8 cellular contexts compared by ENCODE assay signal in the genomic region with DNA sequence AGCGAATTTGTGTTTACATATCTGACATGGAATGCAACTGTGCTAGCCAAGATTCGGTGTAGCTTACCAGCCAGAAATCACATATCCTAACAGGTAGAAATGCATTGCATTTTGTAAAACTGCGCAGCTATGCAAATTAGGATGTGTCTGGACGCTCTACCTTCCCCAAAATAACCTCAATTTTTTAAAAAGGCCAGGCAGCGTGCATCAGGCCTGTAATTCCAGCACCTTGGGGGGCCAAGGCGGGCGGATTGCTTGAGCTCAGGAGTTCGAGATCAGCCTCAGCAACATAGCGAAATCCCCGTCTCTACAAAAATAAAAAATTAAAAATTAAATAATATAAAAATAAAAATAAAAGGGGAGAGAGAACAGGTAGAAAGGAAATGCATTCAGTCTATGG.
DNase-seq lines count a peak whose midpoint lies in the region; ATAC-seq, FAIRE-seq and TF ChIP-seq lines count a peak whose summit lies in the region.

No MANE protein-coding gene starts in this region.

- H3K27me3 ChIP-seq in CD8-positive, alpha-beta T cell (ENCODE audit: insufficient read depth, low read length), result no peaks in the 10 kb centered on the region
- H3K27me3 ChIP-seq in PC-9 (ENCODE audit: insufficient read depth, low read depth) (no peaks in the 10 kb centered on the region), esophagus (ENCODE audit: control insufficient read depth in 1 of 2, insufficient read depth in 2 of 2, low read length in 2 of 2) (no peaks in the 10 kb centered on the region)

- H3K36me3 Mint-ChIP-seq in CD8-positive, alpha-beta T cell, result peaks cover 21% of the 10 kb centered on the region
- peaks cover 3% of the 10 kb centered on the region for H3K36me3 Mint-ChIP-seq in osteocyte (ENCODE audit: unreplicated experiment)

- no peak for ATAC-seq in CD8-positive, alpha-beta T cell

- H3K79me2 ChIP-seq in PC-9 (ENCODE audit: low read depth), result peaks cover 20% of the 10 kb centered on the region

- peak overlapping the region; percentile 81 for H3K4me3 ChIP-seq in CD8-positive, alpha-beta T cell (ENCODE audit: low read depth, low read length)
- H3K4me3 ChIP-seq in PC-9, result peak overlapping the region; percentile 98
- peak overlapping the region; percentile 69 to 93 for H3K4me3 ChIP-seq in esophagus (ENCODE audit: low read depth in 1 of 2, low read length in 2 of 2)

- TF ChIP-seq POLR2A in H54 (IDR thresholded peaks at IDR 0.05; ENCODE audit: low read depth, low read length), result no peak
- TF ChIP-seq POLR2A in erythroblast (IDR thresholded peaks at IDR 0.05; ENCODE audit: low read length), result no peak

- H3K9me3 ChIP-seq in CD8-positive, alpha-beta T cell (ENCODE audit: low read length), result no peaks in the 10 kb centered on the region
- H3K9me3 ChIP-seq in PC-9 (ENCODE audit: insufficient read depth, low read depth), result no peaks in the 10 kb centered on the region
- no peaks in the 10 kb centered on the region for H3K9me3 ChIP-seq in esophagus (ENCODE audit: control insufficient read depth in 2 of 2, insufficient read depth in 1 of 2, low read depth in 1 of 2, low read length in 1 of 2)

- H3K9me3 Mint-ChIP-seq in CD8-positive, alpha-beta T cell, result no peaks in the 10 kb centered on the region
- H3K9me3 Mint-ChIP-seq in osteocyte (ENCODE audit: unreplicated experiment), result no peaks in the 10 kb centered on the region

- no peaks in the 10 kb centered on the region for H3K36me3 ChIP-seq in CD8-positive, alpha-beta T cell (ENCODE audit: insufficient read depth, low read length)
- H3K36me3 ChIP-seq in PC-9 (ENCODE audit: low read depth) (peaks cover 3% of the 10 kb centered on the region; the same call in 1 of the 2 replicates), esophagus (ENCODE audit: control insufficient read depth in 2 of 2, insufficient read depth in 2 of 2, low read length in 1 of 2) (no peaks in the 10 kb centered on the region)

- H3K27me3 Mint-ChIP-seq in CD8-positive, alpha-beta T cell (ENCODE audit: low read depth), result no peaks in the 10 kb centered on the region
- no peaks in the 10 kb centered on the region for H3K27me3 Mint-ChIP-seq in osteocyte (ENCODE audit: unreplicated experiment)

- H3K9me2 ChIP-seq in PC-9 (ENCODE audit: insufficient read depth), result no peaks in the 10 kb centered on the region

- peak overlapping the region; percentile 98 for H2AFZ ChIP-seq in PC-9

- no peak for DNase-seq in CD8-positive, alpha-beta T cell
- no peak for DNase-seq in PC-9
- no peak for DNase-seq in osteocyte (ENCODE audit: extremely low spot score, unreplicated experiment)
- no peak for DNase-seq in MV-4-11 (lab: John Stamatoyannopoulos, UW)
- no peak for DNase-seq in NCI-H526 treated with DMSO at 0.1 percent for 48 hours (lab: John Stamatoyannopoulos, UW)
- DNase-seq in H54 (ENCODE audit: insufficient read length, low spot score), result no peak
- DNase-seq in erythroblast (lab: John Stamatoyannopoulos, UW), result no peak

- no peak for FAIRE-seq in H54 (lab: Jason Lieb, UNC)

- POLR2A ChIA-PET in CD8-positive, alpha-beta T cell (lab: Charles Lee), result interaction anchor here (0.7 to 1.7 kb wide), 3 partner anchors 306 to 808 kb away, joined by 4 to 10 read pairs (median 9); a partner anchor contains a TSS
- POLR2A ChIA-PET in PC-9 (lab: Charles Lee; ENCODE audit: unreplicated experiment), result interaction anchor here (0.5 to 0.6 kb wide), 3 partner anchors 52 to 1201 kb away, joined by 3 to 8 read pairs (median 4); no protein-coding TSS in a partner anchor

- no peaks in the 10 kb centered on the region for H4K20me1 ChIP-seq in PC-9 (ENCODE audit: insufficient read depth)

- H3K4me2 ChIP-seq in PC-9, result peak overlapping the region; percentile 95

- peak overlapping the region; percentile 99 for H3K27ac Mint-ChIP-seq in CD8-positive, alpha-beta T cell
- H3K27ac Mint-ChIP-seq in osteocyte (ENCODE audit: unreplicated experiment), result peak overlapping the region; percentile 98

- H3K4me1 ChIP-seq in CD8-positive, alpha-beta T cell (ENCODE audit: insufficient read depth, low read length), result no peaks in the 10 kb centered on the region
- H3K4me1 ChIP-seq in PC-9 (replicated peaks; ENCODE audit: insufficient read depth), result 0 out of 2 replicates have a peak, but pooled peaks cover 6% of the 10 kb centered on the region
- no peaks in the 10 kb centered on the region for H3K4me1 ChIP-seq in esophagus (ENCODE audit: control insufficient read depth in 2 of 2, insufficient read depth in 2 of 2, low read length in 1 of 2)

- H3K4me1 Mint-ChIP-seq in CD8-positive, alpha-beta T cell (ENCODE audit: low read depth), result peaks cover 26% of the 10 kb centered on the region
- H3K4me1 Mint-ChIP-seq in osteocyte (ENCODE audit: unreplicated experiment), result peaks cover 21% of the 10 kb centered on the region

- 28 to 31% methylated on average over 10 of the region's 10 CpGs for WGBS in esophagus, 2 donors

- TF ChIP-seq CTCF in CD8-positive, alpha-beta T cell (IDR thresholded peaks at IDR 0.05), result no peak
- TF ChIP-seq CTCF in PC-9 (conservative IDR thresholded peaks at IDR 0.05) (no peak), osteocyte (IDR thresholded peaks at IDR 0.05) (no peak)

- CTCF ChIA-PET in CD8-positive, alpha-beta T cell (lab: Charles Lee), result no interaction called here
- CTCF ChIA-PET in PC-9 (lab: Charles Lee), result interaction anchor here (0.6 to 0.7 kb wide), 2 partner anchors 52 to 350 kb away, joined by 5 to 12 read pairs; no protein-coding TSS in a partner anchor

- peak overlapping the region; percentile 97 for H3K4me3 Mint-ChIP-seq in CD8-positive, alpha-beta T cell
- peak overlapping the region; percentile 89 for H3K4me3 Mint-ChIP-seq in osteocyte (ENCODE audit: unreplicated experiment)

- peak overlapping the region; percentile 93 for H3K27ac ChIP-seq in CD8-positive, alpha-beta T cell (ENCODE audit: low read depth, low read length)
- H3K27ac ChIP-seq in PC-9, result peak overlapping the region; percentile 88
- peak overlapping the region; percentile 89 to 99 for H3K27ac ChIP-seq in esophagus (ENCODE audit: low read depth in 2 of 2, low read length in 1 of 2)

- H3F3A ChIP-seq in PC-9 (ENCODE audit: insufficient read depth, low read depth), result no peaks in the 10 kb centered on the region; the same call in 1 of the 2 replicates

- intact Hi-C loops in CD8-positive, alpha-beta T cell (cut with DNase I, micrococcal nuclease), result loop anchor here (5.0 to 10.0 kb wide), 14 partner anchors 177 to 1927 kb away; a partner anchor contains a TSS
- intact Hi-C loops in PC-9 (cut with micrococcal nuclease; ENCODE audit: unreplicated experiment), result no loop called here

- BruUV-seq in PC-9 (replicated peaks; lab: Mats Ljungman, UMichigan), result no TSS peak
